28 cellular contexts compared by ENCODE assay signal in the genomic region with DNA sequence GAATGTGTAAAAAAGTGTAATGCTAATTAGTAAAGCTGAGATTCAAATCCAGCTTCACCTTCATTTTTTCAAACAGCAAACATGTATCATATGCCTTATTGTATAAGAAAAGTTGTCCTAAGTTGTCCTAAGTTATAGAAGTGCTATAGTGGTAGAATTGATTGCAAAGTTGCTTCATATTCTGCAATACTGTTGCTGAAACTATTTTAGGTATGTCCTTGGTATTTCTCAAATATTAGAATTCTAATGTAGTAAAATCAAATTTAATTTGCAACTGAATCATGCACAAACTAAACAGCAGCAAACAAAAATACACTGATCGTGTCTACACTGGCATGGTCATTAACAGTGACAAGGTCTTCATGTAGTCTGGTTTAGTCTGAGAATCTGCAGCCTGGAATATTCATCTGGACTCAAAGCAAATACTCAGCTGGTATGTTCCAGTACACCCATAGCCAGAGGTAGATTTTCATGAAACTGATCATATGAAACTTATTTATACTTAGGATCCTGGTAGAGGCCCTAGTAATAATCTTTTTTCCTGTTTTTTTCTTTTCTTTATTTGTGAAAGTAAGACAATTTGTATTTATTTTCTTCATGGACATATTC.
"Had no signal": no experiment of that assay in that cellular context is flagged by ENCODE, and none has a peak within 500 bp of the region (broad histone marks: within the 10 kb centered on the region; RNA-seq: fewer than 3 reads in every experiment).

No MANE protein-coding gene starts in this region.

- H3K4me1 ChIP-seq: esophagus muscularis mucosa, gastroesophageal sphincter, left ventricle myocardium inferior, lower lobe of right lung, neural progenitor cell, pancreas, spleen, tibial artery, upper lobe of left lung, vagina had no signal

- H3K9me3 Mint-ChIP-seq: memory B cell; natural killer cell treated with Interleukin-12 subunit alpha and Interleukin-12 subunit beta and Interleukin-15 and Interleukin-18, amount 100 ng/mL, for 72 hours; neural progenitor cell; stimulated activated memory B cell treated with anti-CD40 and anti-IgM and Interleukin-4, amounts not matched to agents 10 μg/mL and 1 μg/mL and 100 μg/mL, for 72 hours; stimulated activated naive CD8-positive, alpha-beta T cell treated with anti-CD3 and anti-CD28 coated beads, Interleukin-15, Interleukin-2, amounts not matched to agents 100 ng/mL and 50 ng/mL, for 24 hours had no signal

- H3K9me3 ChIP-seq: esophagus muscularis mucosa, gastroesophageal sphincter, left ventricle myocardium inferior, lower lobe of right lung, pancreas, spleen, tibial artery, upper lobe of left lung, vagina had no signal

- H3K4me2 ChIP-seq: neural progenitor cell had no signal

- H3K4me3 Mint-ChIP-seq: memory B cell; natural killer cell treated with Interleukin-12 subunit alpha and Interleukin-12 subunit beta and Interleukin-15 and Interleukin-18, amount 100 ng/mL, for 72 hours; neural progenitor cell; stimulated activated memory B cell treated with anti-CD40 and anti-IgM and Interleukin-4, amounts not matched to agents 10 μg/mL and 1 μg/mL and 100 μg/mL, for 72 hours; stimulated activated naive CD8-positive, alpha-beta T cell treated with anti-CD3 and anti-CD28 coated beads, Interleukin-15, Interleukin-2, amounts not matched to agents 100 ng/mL and 50 ng/mL, for 24 hours had no signal

- H3K27ac Mint-ChIP-seq: memory B cell; natural killer cell treated with Interleukin-12 subunit alpha and Interleukin-12 subunit beta and Interleukin-15 and Interleukin-18, amount 100 ng/mL, for 72 hours; neural progenitor cell; progenitor cell of endocrine pancreas; stimulated activated memory B cell treated with anti-CD40 and anti-IgM and Interleukin-4, amounts not matched to agents 10 μg/mL and 1 μg/mL and 100 μg/mL, for 72 hours; stimulated activated naive CD8-positive, alpha-beta T cell treated with anti-CD3 and anti-CD28 coated beads, Interleukin-15, Interleukin-2, amounts not matched to agents 100 ng/mL and 50 ng/mL, for 24 hours had no signal

- H3K4me3 ChIP-seq: dorsolateral prefrontal cortex, esophagus muscularis mucosa, gastroesophageal sphincter, left ventricle myocardium inferior, lower lobe of right lung, neural progenitor cell, pancreas, spleen, tibial artery, upper lobe of left lung, vagina had no signal

- H3K9ac ChIP-seq: neural progenitor cell had no signal

- H3K27me3 ChIP-seq: dorsolateral prefrontal cortex, esophagus muscularis mucosa, gastroesophageal sphincter, neural progenitor cell, pancreas, spleen, tibial artery, upper lobe of left lung, vagina had no signal

- H3K36me3 Mint-ChIP-seq: memory B cell; natural killer cell treated with Interleukin-12 subunit alpha and Interleukin-12 subunit beta and Interleukin-15 and Interleukin-18, amount 100 ng/mL, for 72 hours; neural progenitor cell; stimulated activated memory B cell treated with anti-CD40 and anti-IgM and Interleukin-4, amounts not matched to agents 10 μg/mL and 1 μg/mL and 100 μg/mL, for 72 hours had no signal

- DNase-seq: cortex of kidney; dorsolateral prefrontal cortex; effector CD8-positive, alpha-beta T cell; foreskin fibroblast; glutamatergic neuron; left ventricle myocardium inferior; lower lobe of right lung; midbrain; nucleus accumbens; pancreas; right cardiac atrium; spleen; stimulated activated CD4-positive, alpha-beta T cell treated with anti-CD3 and anti-CD28 coated beads, Interleukin-15, amount 100 ng/mL, for 24 hours; stimulated activated CD4-positive, alpha-beta T cell treated with anti-CD3 and anti-CD28 coated beads, Interleukin-1b, Interleukin-23, amount 100 ng/mL, for 48 hours; stimulated activated CD4-positive, alpha-beta T cell treated with anti-CD3 and anti-CD28 coated beads, Interleukin-4, amount 100 ng/mL, for 24 hours; tibial artery; upper lobe of left lung had no signal

- H2AFZ ChIP-seq: neural progenitor cell had no signal

- FAIRE-seq: keratinocyte, pancreas had no signal

- H3K27ac ChIP-seq: dorsolateral prefrontal cortex, epithelial cell of prostate, esophagus muscularis mucosa, gastroesophageal sphincter, left ventricle myocardium inferior, lower lobe of right lung, neural progenitor cell, pancreas, spleen, tibial artery, upper lobe of left lung, vagina had no signal

- H3K4me1 Mint-ChIP-seq: neural progenitor cell; stimulated activated memory B cell treated with anti-CD40 and anti-IgM and Interleukin-4, amounts not matched to agents 10 μg/mL and 1 μg/mL and 100 μg/mL, for 72 hours had no signal

- ATAC-seq: gastroesophageal sphincter; lower lobe of right lung; natural killer cell treated with Interleukin-12 subunit alpha and Interleukin-12 subunit beta and Interleukin-15 and Interleukin-18, amount 100 ng/mL, for 72 hours; pancreas; right cardiac atrium; stimulated activated memory B cell treated with anti-CD40 and anti-IgM and Interleukin-4, amounts not matched to agents 10 μg/mL and 1 μg/mL and 100 μg/mL, for 72 hours had no signal

- H3K36me3 ChIP-seq: esophagus muscularis mucosa, gastroesophageal sphincter, left ventricle myocardium inferior, lower lobe of right lung, neural progenitor cell, pancreas, spleen, tibial artery, upper lobe of left lung, vagina had no signal

- H3K27me3 Mint-ChIP-seq: memory B cell; progenitor cell of endocrine pancreas; stimulated activated memory B cell treated with anti-CD40 and anti-IgM and Interleukin-4, amounts not matched to agents 10 μg/mL and 1 μg/mL and 100 μg/mL, for 72 hours had no signal
